1 cellular context compared by ENCODE assay signal in genomic region chr5:57037355-57037754, GRCh38.
A peak's percentile ranks its signal among the peaks of the same experiment; 100 is the strongest.
TF ChIP-seq lines count a peak whose summit lies in the region.

No MANE protein-coding gene starts in this region.

TF ChIP-seq in K562, 482 proteins besides CTCF, POLR2A, EP300 and RAD21 (continued from another document):
- TF ChIP-seq ZBTB5 (IDR thresholded peaks at IDR 0.05) (no peak), NRF1 (conservative IDR thresholded peaks at IDR 0.05 in 1 of 2, IDR thresholded peaks at IDR 0.05 in 1 of 2) (0 out of 4 replicates have a peak, but pooled peaks have one; percentile 16 to 38), MAZ (CRISPR knock-in tag; conservative IDR thresholded peaks at IDR 0.05 in 1 of 2, IDR thresholded peaks at IDR 0.05 in 1 of 2) (peak in 1 of 2 experiments; percentile 54; a peak in 2 of 4 replicates), CBX3 (IDR thresholded peaks at IDR 0.05; ENCODE audit: borderline replicate concordance in 1 of 2, low read length in 2 of 2) (no peak), CAMTA2 (CRISPR knock-in tag; conservative IDR thresholded peaks at IDR 0.05) (no peak), TCF3 (CRISPR knock-in tag; IDR thresholded peaks at IDR 0.05) (no peak), VEZF1 (CRISPR knock-in tag; IDR thresholded peaks at IDR 0.05) (peak; percentile 82), CEBPG (CRISPR knock-in tag; IDR thresholded peaks at IDR 0.05) (no peak), CEBPG (tag; conservative IDR thresholded peaks at IDR 0.05 in 1 of 2, IDR thresholded peaks at IDR 0.05 in 1 of 2) (no peak), FOXJ2 (tag; IDR thresholded peaks at IDR 0.05) (peak; percentile 99), YY1 (IDR thresholded peaks at IDR 0.05; ENCODE audit: borderline replicate concordance in 1 of 3, control insufficient read depth in 1 of 3, extremely low read depth in 1 of 3, insufficient read depth in 3 of 3, insufficient read length in 1 of 3, insufficient replicate concordance in 2 of 3, low read depth in 1 of 3, low read length in 2 of 3) (peak in 1 of 3 experiments; percentile 15), RFX1 (IDR thresholded peaks at IDR 0.05) (peak; percentile 75), ZNF780A (CRISPR knock-in tag; IDR thresholded peaks at IDR 0.05) (no peak), TCF7L2 (IDR thresholded peaks at IDR 0.05; ENCODE audit: low read depth, low read length) (no peak), U2AF2 (optimal IDR thresholded peaks at IDR 0.05; ENCODE audit: low read depth, low read length) (no peak)
TF ChIP-seq in K562: peak in this region for 7.
